ENCODE assay signal across 20 cellular contexts in the genomic region with DNA sequence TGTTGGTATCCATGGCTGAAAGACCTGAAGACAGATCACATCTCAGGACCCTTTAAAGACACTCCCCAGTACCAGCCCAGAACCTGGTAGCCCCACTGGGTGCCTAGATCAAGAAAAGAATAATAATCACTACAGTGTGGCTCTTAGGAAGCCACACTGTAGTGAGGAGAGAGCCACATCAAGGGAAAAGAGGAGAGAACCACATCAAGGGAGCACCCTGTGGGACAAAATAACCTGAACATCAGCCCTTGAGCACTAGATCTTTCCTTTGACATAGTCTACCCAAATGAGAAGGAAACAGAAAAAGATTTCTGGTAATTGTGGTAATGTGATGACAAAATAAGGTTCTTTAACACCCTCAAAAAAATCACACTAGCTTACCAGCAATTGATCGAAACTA. TPM values are rescaled to one million over a fixed set of nuclear protein-coding genes. Genes with fewer than 3 reads are reported as not detected.
A peak's percentile ranks its signal among the peaks of the same experiment; 100 is the strongest.
DNase-seq lines count a peak whose midpoint lies in the region; ATAC-seq and FAIRE-seq lines count a peak whose summit lies in the region.
"Had no signal": no experiment of that assay in that cellular context is flagged by ENCODE, and none has a peak within 500 bp of the region (broad histone marks: within the 10 kb centered on the region; RNA-seq: fewer than 3 reads in every experiment).

No MANE protein-coding gene starts in this region.

- POLR2A ChIA-PET in CD4-positive, alpha-beta memory T cell (lab: Charles Lee; ENCODE audit: partially characterized antibody): no interaction called here
- POLR2A ChIA-PET in activated CD8-positive, alpha-beta T cell treated with anti-CD3 and anti-CD28 coated beads, Interleukin-2, amount 10 ng/mL, durations not matched to agents 7 days and 5 days (lab: Charles Lee): no interaction called here

- no peak overlapping the region for H3K4me3 ChIP-seq in CD4-positive, alpha-beta memory T cell (ENCODE audit: low read length in 2 of 2)
- H3K4me3 ChIP-seq: BLaER1 treated with 17β-estradiol and CSF1 and Interleukin-3, amounts not matched to agents 10 nM and 100 nM; MG63 had no signal

- no peaks in the 10 kb centered on the region for H3K9me3 ChIP-seq in CD4-positive, alpha-beta memory T cell (ENCODE audit: control insufficient read depth in 1 of 2, low read length in 2 of 2)
- H3K9me3 ChIP-seq: MG63 had no signal

- H3K4me1 ChIP-seq in CD4-positive, alpha-beta memory T cell (ENCODE audit: insufficient read depth, low read length): peaks cover 12% of the 10 kb centered on the region

- H3K4me1 Mint-ChIP-seq in activated CD4-positive, alpha-beta T cell treated with anti-CD3 and anti-CD28 coated beads, Interleukin-2, amount 10 ng/mL, durations not matched to agents 24 days and 14 days: peaks cover 14% of the 10 kb centered on the region
- peaks cover 7 to 12% (median 9%) of the 10 kb centered on the region in 4 donors for H3K4me1 Mint-ChIP-seq in CD4-positive, alpha-beta memory T cell
- peaks cover 31% of the 10 kb centered on the region for H3K4me1 Mint-ChIP-seq in activated CD8-positive, alpha-beta T cell treated with anti-CD3 and anti-CD28 coated beads, Interleukin-2, amount 10 ng/mL, durations not matched to agents 7 days and 5 days (ENCODE audit: low read depth)

- peak overlapping the region; percentile 61 for H3K27ac Mint-ChIP-seq in activated CD4-positive, alpha-beta T cell treated with anti-CD3 and anti-CD28 coated beads, Interleukin-2, amount 10 ng/mL, durations not matched to agents 24 days and 14 days
- peak overlapping the region in 2 of 7 donors; percentile 63 to 71 for H3K27ac Mint-ChIP-seq in CD4-positive, alpha-beta memory T cell
- H3K27ac Mint-ChIP-seq in activated CD8-positive, alpha-beta T cell treated with anti-CD3 and anti-CD28 coated beads, Interleukin-2, amount 10 ng/mL, durations not matched to agents 7 days and 5 days: peak overlapping the region; percentile 75
- H3K27ac Mint-ChIP-seq: HFFc6 had no signal

- DNase-seq in activated CD4-positive, alpha-beta T cell treated with anti-CD3 and anti-CD28 coated beads, Interleukin-2, amount 10 ng/mL, durations not matched to agents 24 days and 14 days: peak; percentile 70
- DNase-seq in activated CD4-positive, alpha-beta T cell treated with anti-CD3 and anti-CD28 coated beads for 4 hours: no peak
- peak in 4 of 5 donors; percentile 37 to 49 (median 39) for DNase-seq in CD4-positive, alpha-beta memory T cell
- DNase-seq in activated CD8-positive, alpha-beta T cell treated with anti-CD3 and anti-CD28 coated beads, Interleukin-2, amount 10 ng/mL, durations not matched to agents 7 days and 5 days: peak; percentile 48
- DNase-seq in DMS53 treated with DMSO at 0.1 percent for 48 hours (lab: John Stamatoyannopoulos, UW; ENCODE audit: unreplicated experiment): no peak
- no peak for DNase-seq in NCI-H82 treated with DMSO at 0.1 percent for 48 hours (lab: John Stamatoyannopoulos, UW; ENCODE audit: unreplicated experiment)
- DNase-seq: COR-L47, DMS153, HFFc6, MG63, NCI-H1092 treated with DMSO at 0.1 percent for 48 hours, NCI-H1694 treated with DMSO at 0.1 percent for 48 hours, NCI-H345, NCI-H526 treated with DMSO at 0.1 percent for 48 hours had no signal

- no peak overlapping the region for H3K27ac ChIP-seq in CD4-positive, alpha-beta memory T cell (ENCODE audit: low read depth, low read length)
- H3K27ac ChIP-seq: BLaER1 treated with 17β-estradiol and CSF1 and Interleukin-3, amounts not matched to agents 10 nM and 100 nM; KMS-11 had no signal

- CTCF ChIA-PET in CD4-positive, alpha-beta memory T cell (lab: Charles Lee; ENCODE audit: partially characterized antibody): no interaction called here
- CTCF ChIA-PET in activated CD8-positive, alpha-beta T cell treated with anti-CD3 and anti-CD28 coated beads, Interleukin-2, amount 10 ng/mL, durations not matched to agents 7 days and 5 days (lab: Charles Lee): no interaction called here

- ATAC-seq in activated CD8-positive, alpha-beta T cell treated with anti-CD3 and anti-CD28 coated beads, Interleukin-2, amount 10 ng/mL, durations not matched to agents 7 days and 5 days: peak; percentile 91
- ATAC-seq in GM21576 (IDR thresholded peaks at IDR 0.05; ENCODE audit: unreplicated experiment): no peak

- no peak overlapping the region for H3K4me3 Mint-ChIP-seq in activated CD4-positive, alpha-beta T cell treated with anti-CD3 and anti-CD28 coated beads, Interleukin-2, amount 10 ng/mL, durations not matched to agents 24 days and 14 days
- peak overlapping the region in 6 of 8 donors; percentile 6 to 69 (median 42) for H3K4me3 Mint-ChIP-seq in CD4-positive, alpha-beta memory T cell
- H3K4me3 Mint-ChIP-seq in activated CD8-positive, alpha-beta T cell treated with anti-CD3 and anti-CD28 coated beads, Interleukin-2, amount 10 ng/mL, durations not matched to agents 7 days and 5 days: peak overlapping the region; percentile 15
- H3K4me3 Mint-ChIP-seq: HFFc6 had no signal

- no peaks in the 10 kb centered on the region for H3K27me3 ChIP-seq in CD4-positive, alpha-beta memory T cell (ENCODE audit: insufficient read depth, low read length)
- H3K27me3 ChIP-seq: MG63 had no signal

- H3K27me3 Mint-ChIP-seq in activated CD4-positive, alpha-beta T cell treated with anti-CD3 and anti-CD28 coated beads, Interleukin-2, amount 10 ng/mL, durations not matched to agents 24 days and 14 days: no peaks in the 10 kb centered on the region
- no peaks in the 10 kb centered on the region for H3K27me3 Mint-ChIP-seq in CD4-positive, alpha-beta memory T cell
- H3K27me3 Mint-ChIP-seq in activated CD8-positive, alpha-beta T cell treated with anti-CD3 and anti-CD28 coated beads, Interleukin-2, amount 10 ng/mL, durations not matched to agents 7 days and 5 days (ENCODE audit: low read depth): no peaks in the 10 kb centered on the region

- intact Hi-C loops in activated CD4-positive, alpha-beta T cell treated with anti-CD3 and anti-CD28 coated beads, Interleukin-2, amount 10 ng/mL, durations not matched to agents 24 days and 14 days (cut with micrococcal nuclease): no loop called here
- intact Hi-C loops in CD4-positive, alpha-beta memory T cell (cut with micrococcal nuclease): no loop called here

- peaks cover 24% of the 10 kb centered on the region for H3K36me3 Mint-ChIP-seq in activated CD4-positive, alpha-beta T cell treated with anti-CD3 and anti-CD28 coated beads, Interleukin-2, amount 10 ng/mL, durations not matched to agents 24 days and 14 days (ENCODE audit: low read depth)
- H3K36me3 Mint-ChIP-seq in CD4-positive, alpha-beta memory T cell: no peaks in the 10 kb centered on the region
- H3K36me3 Mint-ChIP-seq in activated CD8-positive, alpha-beta T cell treated with anti-CD3 and anti-CD28 coated beads, Interleukin-2, amount 10 ng/mL, durations not matched to agents 7 days and 5 days (ENCODE audit: low read depth): peaks cover 40% of the 10 kb centered on the region

- H3K9me3 Mint-ChIP-seq in activated CD4-positive, alpha-beta T cell treated with anti-CD3 and anti-CD28 coated beads, Interleukin-2, amount 10 ng/mL, durations not matched to agents 24 days and 14 days: peaks cover 16% of the 10 kb centered on the region
- H3K9me3 Mint-ChIP-seq in CD4-positive, alpha-beta memory T cell: peaks cover 0 to 20% (median 13%) of the 10 kb centered on the region in 8 donors
- H3K9me3 Mint-ChIP-seq in activated CD8-positive, alpha-beta T cell treated with anti-CD3 and anti-CD28 coated beads, Interleukin-2, amount 10 ng/mL, durations not matched to agents 7 days and 5 days (ENCODE audit: insufficient read depth): peaks cover 33% of the 10 kb centered on the region
- H3K9me3 Mint-ChIP-seq: HFFc6 had no signal

- no peaks in the 10 kb centered on the region for H3K36me3 ChIP-seq in CD4-positive, alpha-beta memory T cell (ENCODE audit: insufficient read depth, low read length)
- H3K36me3 ChIP-seq: MG63 had no signal

- peak; percentile 84 for FAIRE-seq in colon (lab: Jason Lieb, UNC)

RNA-seq across cellular contexts. Expression of a gene that starts 15.3 kb away (rescaled TPM):
- total RNA-seq in activated CD4-positive, alpha-beta T cell treated with anti-CD3 and anti-CD28 coated beads, Interleukin-2, amount 10 ng/mL, durations not matched to agents 24 days and 14 days: not detected in 2 replicates
- not detected for total RNA-seq in CD4-positive, alpha-beta memory T cell
- not detected for polyA plus RNA-seq in CD4-positive, alpha-beta memory T cell
- under 1 TPM in 1 of 2 experiments, not detected in 1; 0.08 TPM for total RNA-seq in activated CD8-positive, alpha-beta T cell treated with anti-CD3 and anti-CD28 coated beads, Interleukin-2, amount 10 ng/mL, durations not matched to agents 7 days and 5 days
- total RNA-seq: A172, H4 had no signal

Comparison
In these comparisons a context has a peak if more than half of its experiments do, and no peak if none do; other contexts are left out.
1. DNase-seq: peak in activated CD4-positive, alpha-beta T cell treated with anti-CD3 and anti-CD28 coated beads, Interleukin-2, amount 10 ng/mL, durations not matched to agents 24 days and 14 days (single experiment), CD4-positive, alpha-beta memory T cell (4 of 5) and activated CD8-positive, alpha-beta T cell treated with anti-CD3 and anti-CD28 coated beads, Interleukin-2, amount 10 ng/mL, durations not matched to agents 7 days and 5 days (single experiment); none in activated CD4-positive, alpha-beta T cell treated with anti-CD3 and anti-CD28 coated beads for 4 hours (0 of 2), DMS53 treated with DMSO at 0.1 percent for 48 hours (single experiment) and NCI-H82 treated with DMSO at 0.1 percent for 48 hours (single experiment).